In the genomic region with DNA sequence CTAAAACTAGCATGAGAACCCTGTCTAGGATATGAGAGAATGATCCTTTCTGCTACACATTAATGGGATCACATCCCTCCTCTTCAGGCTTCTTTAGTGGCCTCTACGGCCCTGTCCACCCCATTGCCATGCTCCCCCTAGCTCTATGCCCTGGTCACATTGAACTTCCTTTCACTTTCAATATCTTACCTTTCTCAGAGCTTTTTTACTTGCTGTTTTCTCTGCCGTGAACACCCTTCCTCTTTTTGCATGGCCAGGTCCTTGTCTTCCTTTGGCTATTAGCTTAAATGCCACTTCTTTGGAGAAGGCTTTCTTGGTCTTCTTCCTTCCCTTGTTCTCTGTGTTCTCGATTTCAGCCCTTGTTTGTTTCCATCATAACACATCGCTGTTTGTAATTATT, we compare ENCODE assay signal across 8 cellular contexts.
A peak's percentile ranks its signal among the peaks of the same experiment; 100 is the strongest.
DNase-seq lines count a peak whose midpoint lies in the region; ATAC-seq and TF ChIP-seq lines count a peak whose summit lies in the region.

No MANE protein-coding gene starts in this region.

- H3K27me3 Mint-ChIP-seq in IgD-negative memory B cell = peaks cover 6% of the 10 kb centered on the region

- H3K36me3 Mint-ChIP-seq in IgD-negative memory B cell = no peaks in the 10 kb centered on the region

- TF ChIP-seq CTCF in GM12873 (IDR thresholded peaks at IDR 0.05; ENCODE audit: insufficient read depth, low read depth, low read length, missing control alignments) (peak; percentile 16), epithelial cell of proximal tubule (conservative IDR thresholded peaks at IDR 0.05; ENCODE audit: low read depth, low read length) (peak; percentile 3)

- H3K27ac Mint-ChIP-seq in IgD-negative memory B cell = peak overlapping the region; percentile 9 to 86 (median 84)

- DNase-seq in epithelial cell of proximal tubule (ENCODE audit: low read depth) = no peak
- DNase-seq in NCI-H187 (lab: John Stamatoyannopoulos, UW) = no peak
- no peak for DNase-seq in iPS-NIHi7 (ENCODE audit: extremely low spot score)
- DNase-seq in T-helper 9 cell = no peak
- no peak for DNase-seq in ecto neural progenitor cell (ENCODE audit: low spot score)

- H3K4me1 Mint-ChIP-seq in IgD-negative memory B cell = peaks cover 7 to 24% (median 22%) of the 10 kb centered on the region in 3 donors

- H3K4me3 ChIP-seq in epithelial cell of proximal tubule (ENCODE audit: low read depth, low read length) = peak overlapping the region; percentile 30

- ATAC-seq in GM21526 (IDR thresholded peaks at IDR 0.05; ENCODE audit: low FRiP score, unreplicated experiment) = peak; percentile 91

- H3K4me3 Mint-ChIP-seq in IgD-negative memory B cell = peak overlapping the region; percentile 31 to 88 (median 78)

- no peaks in the 10 kb centered on the region for H3K9me3 Mint-ChIP-seq in IgD-negative memory B cell
